27 cellular contexts compared by ENCODE assay signal in the genomic region with DNA sequence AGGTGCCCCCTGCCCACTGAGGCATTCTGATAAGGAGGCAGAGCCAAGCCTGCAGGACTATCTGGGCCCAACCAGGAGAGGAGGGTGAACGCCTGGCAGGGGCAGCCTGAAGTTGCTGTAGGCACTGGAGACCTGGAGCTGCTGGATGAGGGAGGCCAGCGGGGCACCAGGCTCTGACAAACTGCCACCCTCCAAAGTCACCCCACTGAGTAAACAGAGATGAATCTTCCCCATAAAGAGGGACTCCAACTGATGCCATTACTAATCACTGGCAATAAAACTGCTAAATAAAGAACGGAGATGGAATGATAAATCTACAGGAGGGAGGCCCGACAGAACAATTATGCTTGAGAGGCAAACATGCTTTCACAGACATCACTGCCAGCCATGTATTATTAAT. TPM values are rescaled to one million over a fixed set of nuclear protein-coding genes. Genes with fewer than 3 reads are reported as not detected.
"Had no signal": no experiment of that assay in that cellular context is flagged by ENCODE, and none has a peak within 500 bp of the region (broad histone marks: within the 10 kb centered on the region; RNA-seq: fewer than 3 reads in every experiment).

No MANE protein-coding gene starts in this region.

- H3K4me1 ChIP-seq: heart right ventricle, right atrium auricular region, sigmoid colon, stomach, transverse colon had no signal

- H3K27me3 ChIP-seq: dorsolateral prefrontal cortex, heart right ventricle, ovary, right atrium auricular region, sigmoid colon, stomach, transverse colon had no signal

- H3K4me3 ChIP-seq: dorsolateral prefrontal cortex, heart right ventricle, ovary, right atrium auricular region, sigmoid colon, skin epidermis, stomach, thoracic aorta, transverse colon had no signal

- H3K36me3 ChIP-seq: heart right ventricle, ovary, right atrium auricular region, sigmoid colon, stomach, thoracic aorta, transverse colon had no signal

- H3K27ac ChIP-seq: dorsolateral prefrontal cortex, heart right ventricle, ovary, right atrium auricular region, sigmoid colon, skin epidermis, stomach, thoracic aorta, transverse colon had no signal

- DNase-seq: cortex of kidney; dorsolateral prefrontal cortex; effector CD8-positive, alpha-beta T cell; heart right ventricle; hypothalamus; natural killer cell; ovary; sigmoid colon; stimulated activated CD4-positive, alpha-beta T cell treated with anti-CD3 and anti-CD28 coated beads, Interleukin-2, amount 100 ng/mL, for 24 hours; stimulated activated CD4-positive, alpha-beta T cell treated with anti-CD3 and anti-CD28 coated beads, Interleukin-4, amount 100 ng/mL, for 4 hours; stimulated activated naive CD4-positive, alpha-beta T cell; stomach; substantia nigra; transverse colon had no signal

- H3K9me3 ChIP-seq: thoracic aorta, transverse colon had no signal

- ATAC-seq: heart right ventricle, left lobe of liver, natural killer cell had no signal

RNA-seq across cellular contexts. Expression of a gene that starts 44.2 kb away (rescaled TPM):
- total RNA-seq: fibroblast of lung, frontal cortex, heart right ventricle, left lobe of liver, lower leg skin, mesothelial cell of epicardium, mucosa of gallbladder, myocyte, natural killer cell, ovary, posterior vena cava, right atrium auricular region, sigmoid colon, stomach, thoracic aorta, ureter had no signal

RNA-seq across cellular contexts. Expression of a gene that starts 52.7 kb away (rescaled TPM):
- total RNA-seq: fibroblast of lung, frontal cortex, left lobe of liver, lower leg skin, mesothelial cell of epicardium, mucosa of gallbladder, natural killer cell, neural crest cell, sigmoid colon had no signal
